ENCODE assay signal across 1 cellular context in genomic region chr2:36463365-36463764, GRCh38.
TF ChIP-seq lines count a peak whose summit lies in the region.

No MANE protein-coding gene starts in this region.

TF ChIP-seq in H1, 55 proteins besides CTCF, POLR2A, EP300 and RAD21 (continued from another document):
- TF ChIP-seq CBX8 (IDR thresholded peaks at IDR 0.05; ENCODE audit: borderline replicate concordance, low read depth, low read length) (no peak), SIX5 (IDR thresholded peaks at IDR 0.05; ENCODE audit: low read depth, low read length) (no peak), USF2 (IDR thresholded peaks at IDR 0.05; ENCODE audit: low read length) (no peak), TAF7 (optimal IDR thresholded peaks at IDR 0.05; ENCODE audit: borderline replicate concordance, low read depth, low read length) (no peak), TCF12 (IDR thresholded peaks at IDR 0.05; ENCODE audit: low read depth, low read length) (no peak), JUN (IDR thresholded peaks at IDR 0.05; ENCODE audit: low read depth, low read length) (no peak), POU5F1 (IDR thresholded peaks at IDR 0.05; ENCODE audit: low read depth, low read length) (no peak), ASH2L (IDR thresholded peaks at IDR 0.05; ENCODE audit: low read length) (no peak), CTBP2 (IDR thresholded peaks at IDR 0.05; ENCODE audit: borderline replicate concordance, insufficient read depth, insufficient read length, low read length) (no peak), SP2 (IDR thresholded peaks at IDR 0.05; ENCODE audit: low read length) (no peak), TBP (IDR thresholded peaks at IDR 0.05; ENCODE audit: low read depth, low read length) (no peak), CREB1 (IDR thresholded peaks at IDR 0.05) (no peak)
